In the genomic region with DNA sequence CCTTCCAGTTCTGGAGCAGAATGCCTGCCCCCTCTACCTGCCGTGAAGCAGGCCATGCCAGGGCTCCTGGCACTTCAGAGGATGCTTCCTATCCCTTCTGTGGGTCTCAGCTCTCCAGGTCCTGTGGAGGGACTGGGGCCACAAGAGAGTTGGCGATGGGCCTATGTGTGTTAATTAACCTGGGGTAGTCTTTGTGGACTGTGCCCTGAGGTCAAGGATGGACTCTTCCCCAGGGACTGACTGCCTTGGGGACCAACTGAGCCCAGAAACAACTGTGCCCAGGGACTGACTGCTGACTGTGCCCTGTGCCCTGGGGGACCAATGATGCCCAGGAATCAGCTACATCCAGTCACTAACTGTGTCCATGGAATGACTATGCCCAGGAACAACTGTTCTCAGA, we compare ENCODE assay signal across 13 cellular contexts. TPM values are rescaled to one million over a fixed set of nuclear protein-coding genes. Genes with fewer than 3 reads are reported as not detected.
DNase-seq lines count a peak whose midpoint lies in the region; ATAC-seq and TF ChIP-seq lines count a peak whose summit lies in the region.
"Had no signal": no experiment of that assay in that cellular context is flagged by ENCODE, and none has a peak within 500 bp of the region (broad histone marks: within the 10 kb centered on the region; RNA-seq: fewer than 3 reads in every experiment).

No MANE protein-coding gene starts in this region.

- WGBS in body of pancreas, 2 donors: 86 to 100% methylated on average over 1 to 2 of the region's 2 CpGs
- no CpG with 5 or more reads among the region's 2 CpGs for WGBS in right lobe of liver (ENCODE audit: insufficient coverage, low coverage, low lambda C conversion rate, missing lambda C conversion rate)

- H3K9me3 ChIP-seq in body of pancreas: no peaks in the 10 kb centered on the region
- H3K9me3 ChIP-seq in right lobe of liver: no peaks in the 10 kb centered on the region
- H3K9me3 ChIP-seq in skeletal muscle tissue (ENCODE audit: control insufficient read depth in 3 of 3, low read length in 3 of 3): no peaks in the 10 kb centered on the region
- H3K9me3 ChIP-seq in lower lobe of right lung: no peaks in the 10 kb centered on the region
- H3K9me3 ChIP-seq: BE2C, Caco-2 had no signal

- H3K27me3 ChIP-seq in body of pancreas: no peaks in the 10 kb centered on the region
- no peaks in the 10 kb centered on the region for H3K27me3 ChIP-seq in right lobe of liver
- peaks cover 0 to 9% (median 5%) of the 10 kb centered on the region in 3 donors for H3K27me3 ChIP-seq in skeletal muscle tissue (ENCODE audit: control insufficient read depth in 3 of 3, insufficient read depth in 3 of 3, low read length in 3 of 3)
- peaks cover 3% of the 10 kb centered on the region for H3K27me3 ChIP-seq in lower lobe of right lung (ENCODE audit: low read depth)
- H3K27me3 ChIP-seq: BE2C had no signal

- TF ChIP-seq POLR2A in body of pancreas (IDR thresholded peaks at IDR 0.05) (no peak), right lobe of liver (IDR thresholded peaks at IDR 0.05) (no peak)

- DNase-seq in NCI-H69 (lab: John Stamatoyannopoulos, UW) (peak; percentile 52), body of pancreas (no peak), right lobe of liver (peak in 1 of 3 donors; percentile 62), lower lobe of right lung (no peak), NCI-H446 (lab: John Stamatoyannopoulos, UW) (no peak), RPMI8226 (no peak)
- DNase-seq: ACHN; Caco-2; CD4-positive, CD25-positive, alpha-beta regulatory T cell; GOT3; H9 had no signal

- no peak for ATAC-seq in body of pancreas
- ATAC-seq in right lobe of liver: peak in 3 of 4 donors; percentile 1 to 8 (median 4)
- no peak for ATAC-seq in lower lobe of right lung

- intact Hi-C loops in body of pancreas (cut with DNase I): no loop called here
- intact Hi-C loops in right lobe of liver (cut with DNase I): no loop called here
- intact Hi-C loops in lower lobe of right lung (cut with DNase I): no loop called here

- peaks cover 13% of the 10 kb centered on the region for H3K4me1 ChIP-seq in body of pancreas
- peaks cover 0 to 40% (median 17%) of the 10 kb centered on the region in 4 donors for H3K4me1 ChIP-seq in right lobe of liver
- H3K4me1 ChIP-seq in skeletal muscle tissue (ENCODE audit: control insufficient read depth in 3 of 3, insufficient read depth in 3 of 3, low read length in 3 of 3): peaks cover 14 to 31% (median 20%) of the 10 kb centered on the region in 3 donors
- H3K4me1 ChIP-seq in lower lobe of right lung: no peaks in the 10 kb centered on the region
- H3K4me1 ChIP-seq: BE2C, Caco-2 had no signal

- H3K4me3 ChIP-seq in body of pancreas (no peak overlapping the region), right lobe of liver (no peak overlapping the region), skeletal muscle tissue (ENCODE audit: low read length in 3 of 3) (no peak overlapping the region), lower lobe of right lung (no peak overlapping the region)

- no peaks in the 10 kb centered on the region for H3K36me3 ChIP-seq in body of pancreas (replicated peaks in 1 of 2; ENCODE audit: insufficient read depth in 1 of 2, low read depth in 2 of 2)
- H3K36me3 ChIP-seq in right lobe of liver: no peaks in the 10 kb centered on the region
- H3K36me3 ChIP-seq in skeletal muscle tissue (ENCODE audit: control insufficient read depth in 3 of 3, insufficient read depth in 3 of 3, low read length in 3 of 3): no peaks in the 10 kb centered on the region
- H3K36me3 ChIP-seq in lower lobe of right lung: no peaks in the 10 kb centered on the region
- H3K36me3 ChIP-seq: BE2C had no signal

- TF ChIP-seq CTCF in body of pancreas (IDR thresholded peaks at IDR 0.05) (no peak), right lobe of liver (IDR thresholded peaks at IDR 0.05) (no peak), lower lobe of right lung (IDR thresholded peaks at IDR 0.05) (no peak)

- H3K27ac ChIP-seq in body of pancreas (peak overlapping the region; percentile 28 to 71 (median 62)), right lobe of liver (peak overlapping the region in 2 of 3 donors; percentile 52 to 60), skeletal muscle tissue (ENCODE audit: low read depth, low read length) (peak overlapping the region; percentile 15), lower lobe of right lung (no peak overlapping the region)

- H3K9ac ChIP-seq in skeletal muscle tissue (ENCODE audit: low read depth in 1 of 3, low read length in 3 of 3): no peak overlapping the region

RNA-seq across cellular contexts. Expression of a gene that starts 37.5 kb away (rescaled TPM):
- total RNA-seq in body of pancreas (not detected), right lobe of liver (under 1 TPM in 1 of 6 experiments, not detected in 5; 0.09 TPM), skeletal muscle tissue (0.52 TPM), lower lobe of right lung (not detected)
- total RNA-seq: Caco-2 had no signal

Comparison
In these comparisons a context has a peak if more than half of its experiments do, and no peak if none do; other contexts are left out.
1. ATAC-seq: peak in right lobe of liver (3 of 4); none in body of pancreas (single experiment) and lower lobe of right lung (0 of 2).